14 cellular contexts compared by ENCODE assay signal in genomic region chr1:101187287-101187686, GRCh38. TPM values are rescaled to one million over a fixed set of nuclear protein-coding genes. Genes with fewer than 3 reads are reported as not detected.
DNase-seq lines count a peak whose midpoint lies in the region; ATAC-seq and TF ChIP-seq lines count a peak whose summit lies in the region.
"Had no signal": no experiment of that assay in that cellular context is flagged by ENCODE, and none has a peak within 500 bp of the region (broad histone marks: within the 10 kb centered on the region; RNA-seq: fewer than 3 reads in every experiment).

No MANE protein-coding gene starts in this region.

- ATAC-seq in T-cell (replicated peaks in 1 of 4): peak in 3 of 4 experiments; percentile 37 to 62 (median 43)
- ATAC-seq in CD4-positive, alpha-beta T cell (ENCODE audit: poor library complexity): no peak
- ATAC-seq: sciatic nerve had no signal

- no peaks in the 10 kb centered on the region for H3K27me3 Mint-ChIP-seq in T-cell
- no peaks in the 10 kb centered on the region for H3K27me3 Mint-ChIP-seq in CD4-positive, alpha-beta T cell

- H3K9me3 ChIP-seq in CD4-positive, alpha-beta T cell (ENCODE audit: control insufficient read depth, low read length): no peaks in the 10 kb centered on the region
- H3K9me3 ChIP-seq: adrenal gland, colonic mucosa had no signal

- H3K27ac Mint-ChIP-seq in T-cell: peak overlapping the region; percentile 60 to 70
- no peak overlapping the region for H3K27ac Mint-ChIP-seq in CD4-positive, alpha-beta T cell

- H3K4me3 Mint-ChIP-seq in T-cell: no peak overlapping the region
- H3K4me3 Mint-ChIP-seq in CD4-positive, alpha-beta T cell: no peak overlapping the region

- TF ChIP-seq POLR2A in lower leg skin (IDR thresholded peaks at IDR 0.05): no peak

- H3K9me3 Mint-ChIP-seq in T-cell: peaks cover 0 to 3% (median 0%) of the 10 kb centered on the region in 3 donors
- no peaks in the 10 kb centered on the region for H3K9me3 Mint-ChIP-seq in CD4-positive, alpha-beta T cell

- CTCF ChIA-PET in T-cell (lab: Charles Lee): interaction anchor here in 1 of 2 donors (0.6 to 1.6 kb wide), 4 partner anchors 40 to 177 kb away, joined by 3 to 5 read pairs (median 4); no protein-coding TSS in a partner anchor
- CTCF ChIA-PET in CD4-positive, alpha-beta T cell (lab: Charles Lee): interaction anchor here (0.9 to 1.0 kb wide), 2 partner anchors 12 to 25 kb away, joined by 4 to 5 read pairs; no protein-coding TSS in a partner anchor

- H3K27me3 ChIP-seq in CD4-positive, alpha-beta T cell (ENCODE audit: control insufficient read depth, insufficient read depth, low read length): no peaks in the 10 kb centered on the region
- H3K27me3 ChIP-seq: colonic mucosa had no signal

- POLR2A ChIA-PET in T-cell (lab: Charles Lee): interaction anchor here (0.6 to 1.1 kb wide), 3 partner anchors 8 to 202 kb away, joined by 3 to 5 read pairs (median 3); no protein-coding TSS in a partner anchor
- POLR2A ChIA-PET in CD4-positive, alpha-beta T cell (lab: Charles Lee): interaction anchor here (0.6 to 1.4 kb wide), 2 partner anchors 18 to 48 kb away, joined by 3 to 4 read pairs; no protein-coding TSS in a partner anchor

- H3K27ac ChIP-seq in CD4-positive, alpha-beta T cell (ENCODE audit: low read depth, low read length): no peak overlapping the region
- H3K27ac ChIP-seq: adrenal gland, colonic mucosa had no signal

- intact Hi-C loops in lower leg skin (cut with DNase I; ENCODE audit: low total_unique reads): no loop called here
- intact Hi-C loops in CD4-positive, alpha-beta T cell (cut with DNase I, micrococcal nuclease): no loop called here

- no peak overlapping the region for H3K4me3 ChIP-seq in lower leg skin (ENCODE audit: low read depth, poor library complexity, severe bottlenecking)
- H3K4me3 ChIP-seq: adrenal gland, colonic mucosa had no signal

- DNase-seq in CD1c-positive myeloid dendritic cell (ENCODE audit: extremely low spot score) (peak; percentile 43), ELR (ENCODE audit: low read depth) (peak; percentile 79), T-cell (no peak), fibroblast of peridontal ligament (ENCODE audit: extremely low read depth) (peak; percentile 49), A172 (ENCODE audit: low spot score) (no peak), lower leg skin (ENCODE audit: low spot score in 2 of 2) (no peak), EL (no peak)
- no peak for DNase-seq in CD4-positive, alpha-beta T cell
- DNase-seq: adrenal gland; colonic mucosa; NCI-H1048; SHP77 treated with DMSO at 0.1 percent for 48 hours; stimulated activated CD4-positive, alpha-beta T cell treated with anti-CD3 and anti-CD28 coated beads, Interleukin-4, amount 100 ng/mL, for 1 hour had no signal

- H3K4me1 Mint-ChIP-seq in T-cell: peaks cover 14 to 23% (median 23%) of the 10 kb centered on the region in 3 donors
- peaks cover 15% of the 10 kb centered on the region for H3K4me1 Mint-ChIP-seq in CD4-positive, alpha-beta T cell (ENCODE audit: low read depth)

- no peak for TF ChIP-seq CTCF in lower leg skin (IDR thresholded peaks at IDR 0.05)
- TF ChIP-seq CTCF in CD4-positive, alpha-beta T cell (IDR thresholded peaks at IDR 0.05): no peak

- no peaks in the 10 kb centered on the region for H3K36me3 Mint-ChIP-seq in T-cell
- no peaks in the 10 kb centered on the region for H3K36me3 Mint-ChIP-seq in CD4-positive, alpha-beta T cell (ENCODE audit: low read depth)

RNA-seq across cellular contexts. Expression of gene S1PR1, which starts 49.5 kb away (rescaled TPM):
- total RNA-seq in T-cell (100 to 1,000 TPM; 178 to 368 (median 354) TPM), lower leg skin (10 to 100 TPM; 19.3 to 62.5 (median 27.7) TPM)
- 0.50 and 0.91 TPM in 2 replicates for total RNA-seq in A172 (2014; rRNA removed; shearing (Covaris generic))
- total RNA-seq in CD4-positive, alpha-beta T cell: 100 to 1,000 TPM; 397 to 414 TPM

Comparison
In these comparisons a context has a peak if more than half of its experiments do, and no peak if none do; other contexts are left out.
1. DNase-seq: peak in CD1c-positive myeloid dendritic cell (single experiment), ELR (single experiment) and fibroblast of peridontal ligament (single experiment); none in T-cell (0 of 34), A172 (single experiment), lower leg skin (0 of 2), EL (single experiment) and CD4-positive, alpha-beta T cell (0 of 10).
2. RNA of gene S1PR1, which starts 49.5 kb away (total RNA-seq): 397 to 414 TPM in CD4-positive, alpha-beta T cell, 178 to 368 TPM in T-cell and 19.3 to 62.5 TPM in lower leg skin; 0.50 to 0.91 TPM in A172; every median in the first group is over 10 times any median in the second.